Comparison of ENCODE assay signal across 9 cellular contexts in genomic region chr5:163696270-163696887, GRCh38.
DNase-seq lines count a peak whose midpoint lies in the region; ATAC-seq and TF ChIP-seq lines count a peak whose summit lies in the region.
"Had no signal": no experiment of that assay in that cellular context is flagged by ENCODE, and none has a peak within 500 bp of the region (broad histone marks: within the 10 kb centered on the region; RNA-seq: fewer than 3 reads in every experiment).

No MANE protein-coding gene starts in this region.

- no peaks in the 10 kb centered on the region for H3K79me2 ChIP-seq in GM23338 (replicated peaks; ENCODE audit: insufficient read depth)

- peak overlapping the region; percentile 1; the same call in 1 of the 2 replicates for H2AFZ ChIP-seq in GM23338

- no peaks in the 10 kb centered on the region for H3K9me3 Mint-ChIP-seq in GM23338
- H3K9me3 Mint-ChIP-seq: CD4-positive, CD25-positive, alpha-beta regulatory T cell had no signal

- no peak for TF ChIP-seq POLR2A in Peyer's patch (IDR thresholded peaks at IDR 0.05)

- no peaks in the 10 kb centered on the region for H3K27me3 Mint-ChIP-seq in GM23338 (ENCODE audit: insufficient read depth, low read depth, poor library complexity)

- TF ChIP-seq CTCF in GM23338 (conservative IDR thresholded peaks at IDR 0.05; ENCODE audit: low read depth in 2 of 2) (peak; percentile 83 to 94), Peyer's patch (IDR thresholded peaks at IDR 0.05) (peak; percentile 19 to 80 (median 68)), lung (IDR thresholded peaks at IDR 0.05; ENCODE audit: control extremely low read depth, extremely low read depth) (no peak)

- no peaks in the 10 kb centered on the region for H3K4me1 Mint-ChIP-seq in GM23338
- H3K4me1 Mint-ChIP-seq: CD4-positive, CD25-positive, alpha-beta regulatory T cell had no signal

- no peaks in the 10 kb centered on the region for H3K36me3 ChIP-seq in GM23338 (ENCODE audit: insufficient read depth)
- no peaks in the 10 kb centered on the region for H3K36me3 ChIP-seq in Peyer's patch
- H3K36me3 ChIP-seq in lung (ENCODE audit: control insufficient read depth in 2 of 2, insufficient read depth in 2 of 2, low read length in 2 of 2): no peaks in the 10 kb centered on the region

- DNase-seq in NCI-H2171 treated with DMSO at 0.1 percent for 48 hours (lab: John Stamatoyannopoulos, UW): peak; percentile 58
- no peak for DNase-seq in NCI-H2171 (lab: John Stamatoyannopoulos, UW)
- DNase-seq in GM23338 (ENCODE audit: low spot score): peak; percentile 88
- peak in 2 of 3 donors; percentile 35 to 52 for DNase-seq in Peyer's patch
- DNase-seq in dermis microvascular lymphatic vessel endothelial cell (ENCODE audit: low read depth in 2 of 2): peak; percentile 71 to 85
- no peak for DNase-seq in lung (ENCODE audit: low spot score)
- DNase-seq in KG1 (lab: John Stamatoyannopoulos, UW): no peak

- peak; percentile 100 for ATAC-seq in GM23338
- peak; percentile 86 for ATAC-seq in lung (ENCODE audit: insufficient read depth, low FRiP score)

- no peak overlapping the region for H3K27ac Mint-ChIP-seq in GM23338
- H3K27ac Mint-ChIP-seq: CD4-positive, CD25-positive, alpha-beta regulatory T cell had no signal

- no peaks in the 10 kb centered on the region for H3K36me3 Mint-ChIP-seq in GM23338 (ENCODE audit: low read depth)
- H3K36me3 Mint-ChIP-seq: CD4-positive, CD25-positive, alpha-beta regulatory T cell had no signal

- H3K4me1 ChIP-seq in GM23338 (ENCODE audit: insufficient read depth) (no peaks in the 10 kb centered on the region), Peyer's patch (no peaks in the 10 kb centered on the region), lung (ENCODE audit: control insufficient read depth in 2 of 2, insufficient read depth in 2 of 2, low read length in 2 of 2) (no peaks in the 10 kb centered on the region)

- TF ChIP-seq EP300 in Ishikawa (IDR thresholded peaks at IDR 0.05; ENCODE audit: borderline replicate concordance): no peak

- 22 to 30% methylated on average over 10 of the region's 10 CpGs for whole genome bisulfite sequencing in lung, 2 donors

- no peaks in the 10 kb centered on the region for H3K27me3 ChIP-seq in GM23338 (ENCODE audit: insufficient read depth)
- H3K27me3 ChIP-seq in Peyer's patch: no peaks in the 10 kb centered on the region
- H3K27me3 ChIP-seq in lung (ENCODE audit: control insufficient read depth, insufficient read depth): no peaks in the 10 kb centered on the region

- no peak overlapping the region for H3K4me3 Mint-ChIP-seq in GM23338
- H3K4me3 Mint-ChIP-seq: CD4-positive, CD25-positive, alpha-beta regulatory T cell had no signal

- H3K4me2 ChIP-seq in GM23338: no peak overlapping the region

- H3F3A ChIP-seq in GM23338 (replicated peaks; ENCODE audit: low read depth): no peaks in the 10 kb centered on the region

- H3K9me3 ChIP-seq in Peyer's patch (no peaks in the 10 kb centered on the region), lung (ENCODE audit: control insufficient read depth in 2 of 2, insufficient read depth in 1 of 2, low read length in 1 of 2) (no peaks in the 10 kb centered on the region)

- H4K20me1 ChIP-seq in GM23338 (replicated peaks; ENCODE audit: insufficient read depth): no peaks in the 10 kb centered on the region

- H3K9me2 ChIP-seq in GM23338 (ENCODE audit: insufficient read depth): no peaks in the 10 kb centered on the region

- H3K4me3 ChIP-seq in GM23338: no peak overlapping the region
- H3K4me3 ChIP-seq in Peyer's patch: no peak overlapping the region
- H3K4me3 ChIP-seq in lung: no peak overlapping the region

- H3K27ac ChIP-seq in GM23338 (ENCODE audit: low read depth) (no peak overlapping the region), Peyer's patch (no peak overlapping the region), lung (ENCODE audit: low read depth in 1 of 2, low read length in 1 of 2) (no peak overlapping the region)

- TF ChIP-seq RAD21 in Ishikawa (IDR thresholded peaks at IDR 0.05; ENCODE audit: low read depth): peak; percentile 76

TF ChIP-seq in Ishikawa, 13 proteins besides CTCF, POLR2A, EP300 and RAD21:
- TF ChIP-seq CREB1 (IDR thresholded peaks at IDR 0.05; ENCODE audit: low read depth) (no peak), TCF12 (IDR thresholded peaks at IDR 0.05; ENCODE audit: low read depth) (no peak), CEBPB (IDR thresholded peaks at IDR 0.05) (no peak), NFIC (IDR thresholded peaks at IDR 0.05) (no peak), YY1 (IDR thresholded peaks at IDR 0.05; ENCODE audit: low read depth) (no peak), MAX (IDR thresholded peaks at IDR 0.05) (no peak), TEAD4 (IDR thresholded peaks at IDR 0.05) (no peak), FOXM1 (IDR thresholded peaks at IDR 0.05; ENCODE audit: borderline replicate concordance, low read depth) (no peak), USF1 (IDR thresholded peaks at IDR 0.05) (no peak)

Comparison
In these comparisons a context has a peak if more than half of its experiments do, and no peak if none do; other contexts are left out.
1. DNase-seq: peak in NCI-H2171 treated with DMSO at 0.1 percent for 48 hours (single experiment), GM23338 (single experiment), Peyer's patch (2 of 3) and dermis microvascular lymphatic vessel endothelial cell (2 of 2); none in NCI-H2171 (single experiment), lung (single experiment) and KG1 (single experiment).